In the genomic region with DNA sequence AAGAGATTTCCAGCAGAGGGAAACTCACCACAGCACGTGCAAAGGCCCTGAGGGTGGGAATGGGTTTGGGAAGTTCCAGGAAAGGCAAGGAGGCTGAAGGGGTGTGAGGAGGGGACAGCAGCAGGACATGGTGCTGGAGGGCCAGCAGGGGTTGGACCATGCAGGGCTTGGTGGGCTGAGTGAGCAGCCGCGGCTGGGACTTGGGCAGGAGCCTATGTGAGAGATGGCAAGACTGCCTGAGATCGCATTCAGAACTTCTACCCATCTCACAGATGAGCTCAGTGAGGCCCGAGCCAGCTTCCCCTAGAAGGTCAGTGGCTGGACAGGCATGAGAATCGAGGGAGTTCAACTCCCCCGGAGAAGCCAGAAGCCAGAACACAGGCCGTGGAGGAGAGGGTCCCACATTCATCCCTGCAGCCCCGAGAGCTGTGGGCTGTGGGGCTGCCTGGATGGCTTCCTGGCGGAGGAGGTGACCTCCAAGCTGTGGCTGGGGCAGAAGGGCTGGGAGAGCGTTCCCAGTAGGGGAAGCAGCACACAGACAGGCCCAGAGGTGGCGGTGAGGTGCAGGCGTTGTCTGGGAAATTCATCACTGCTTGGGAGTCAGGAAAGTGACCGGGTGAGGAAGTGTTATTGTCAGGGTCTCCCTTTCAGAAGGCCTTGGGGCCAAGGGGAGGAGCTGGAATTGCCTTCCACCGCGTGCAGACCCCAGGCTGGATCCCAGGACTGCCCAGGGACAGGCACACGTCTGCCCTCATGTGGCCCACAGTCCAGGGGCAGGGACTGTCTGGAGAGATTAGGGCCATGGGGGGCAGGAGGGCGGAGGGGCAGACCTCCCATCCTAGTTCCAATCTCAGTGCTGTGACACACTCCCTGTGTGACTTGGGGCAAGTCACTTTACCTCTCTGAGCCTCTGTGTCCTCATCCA, we compare ENCODE assay signal across 1 cellular context.
TF ChIP-seq lines count a peak whose summit lies in the region.

No MANE protein-coding gene starts in this region.

TF ChIP-seq in HepG2, 621 proteins besides CTCF, POLR2A, EP300 and RAD21 (continued from another document and continues in another):
- TF ChIP-seq ZNF646 (CRISPR knock-in tag; IDR thresholded peaks at IDR 0.05) = no peak
- no peak for TF ChIP-seq ZNF724P (CRISPR knock-in tag; IDR thresholded peaks at IDR 0.05; ENCODE audit: borderline replicate concordance)
- no peak for TF ChIP-seq ZNF260 (CRISPR knock-in tag; IDR thresholded peaks at IDR 0.05; ENCODE audit: borderline replicate concordance, low read depth)
- no peak for TF ChIP-seq JDP2 (CRISPR knock-in tag; IDR thresholded peaks at IDR 0.05; ENCODE audit: borderline replicate concordance)
- TF ChIP-seq FUBP1 (CRISPR knock-in tag; IDR thresholded peaks at IDR 0.05; ENCODE audit: borderline replicate concordance) = no peak
- TF ChIP-seq HOXA5 (CRISPR knock-in tag; IDR thresholded peaks at IDR 0.05) = no peak
- no peak for TF ChIP-seq POLR2G (IDR thresholded peaks at IDR 0.05; ENCODE audit: low read depth, low read length)
- no peak; the same call in 1 of the 2 replicates for TF ChIP-seq ZNF510 (CRISPR knock-in tag; IDR thresholded peaks at IDR 0.05; ENCODE audit: low read depth)
- TF ChIP-seq MXD3 (CRISPR knock-in tag; IDR thresholded peaks at IDR 0.05) = 0 out of 2 replicates have a peak, but pooled peaks have one; percentile 24
- no peak; the same call in 1 of the 2 replicates for TF ChIP-seq ZHX1 (CRISPR knock-in tag; IDR thresholded peaks at IDR 0.05; ENCODE audit: low read depth)
- TF ChIP-seq BRCA1 (CRISPR knock-in tag; IDR thresholded peaks at IDR 0.05) = no peak
- no peak for TF ChIP-seq NFIB (CRISPR knock-in tag; IDR thresholded peaks at IDR 0.05; ENCODE audit: borderline replicate concordance)
- no peak for TF ChIP-seq TFAP4 (IDR thresholded peaks at IDR 0.05; ENCODE audit: borderline replicate concordance, low read depth)
- TF ChIP-seq TOPORS (CRISPR knock-in tag; IDR thresholded peaks at IDR 0.05) = no peak
- no peak for TF ChIP-seq PCBP1 (IDR thresholded peaks at IDR 0.05; ENCODE audit: borderline replicate concordance, low read depth, low read length)
- no peak for TF ChIP-seq NONO (IDR thresholded peaks at IDR 0.05)
- TF ChIP-seq NONO (CRISPR knock-in tag; conservative IDR thresholded peaks at IDR 0.05) = no peak
- no peak for TF ChIP-seq RCOR2 (CRISPR knock-in tag; IDR thresholded peaks at IDR 0.05)
- TF ChIP-seq ZNF343 (CRISPR knock-in tag; IDR thresholded peaks at IDR 0.05) = peak; percentile 32; the same call in 1 of the 2 replicates
- TF ChIP-seq ZNF501 (CRISPR knock-in tag; IDR thresholded peaks at IDR 0.05) = peak; percentile 33; the same call in 1 of the 2 replicates
- no peak for TF ChIP-seq ATF7-NPFF (CRISPR knock-in tag; IDR thresholded peaks at IDR 0.05; ENCODE audit: low read depth)
- TF ChIP-seq ZBTB1 (CRISPR knock-in tag; IDR thresholded peaks at IDR 0.05; ENCODE audit: borderline replicate concordance) = no peak
- TF ChIP-seq ZNF207 (IDR thresholded peaks at IDR 0.05; ENCODE audit: borderline replicate concordance) = no peak
- TF ChIP-seq TFDP1 (CRISPR knock-in tag; IDR thresholded peaks at IDR 0.05; ENCODE audit: borderline replicate concordance) = no peak
- TF ChIP-seq ZBED4 (CRISPR knock-in tag; IDR thresholded peaks at IDR 0.05; ENCODE audit: borderline replicate concordance) = no peak
- TF ChIP-seq ETV5 (CRISPR knock-in tag; IDR thresholded peaks at IDR 0.05; ENCODE audit: borderline replicate concordance) = no peak
- TF ChIP-seq ZNF556 (CRISPR knock-in tag; IDR thresholded peaks at IDR 0.05; ENCODE audit: borderline replicate concordance) = 0 out of 2 replicates have a peak, but pooled peaks have one; percentile 69
- TF ChIP-seq, protein P1, sequence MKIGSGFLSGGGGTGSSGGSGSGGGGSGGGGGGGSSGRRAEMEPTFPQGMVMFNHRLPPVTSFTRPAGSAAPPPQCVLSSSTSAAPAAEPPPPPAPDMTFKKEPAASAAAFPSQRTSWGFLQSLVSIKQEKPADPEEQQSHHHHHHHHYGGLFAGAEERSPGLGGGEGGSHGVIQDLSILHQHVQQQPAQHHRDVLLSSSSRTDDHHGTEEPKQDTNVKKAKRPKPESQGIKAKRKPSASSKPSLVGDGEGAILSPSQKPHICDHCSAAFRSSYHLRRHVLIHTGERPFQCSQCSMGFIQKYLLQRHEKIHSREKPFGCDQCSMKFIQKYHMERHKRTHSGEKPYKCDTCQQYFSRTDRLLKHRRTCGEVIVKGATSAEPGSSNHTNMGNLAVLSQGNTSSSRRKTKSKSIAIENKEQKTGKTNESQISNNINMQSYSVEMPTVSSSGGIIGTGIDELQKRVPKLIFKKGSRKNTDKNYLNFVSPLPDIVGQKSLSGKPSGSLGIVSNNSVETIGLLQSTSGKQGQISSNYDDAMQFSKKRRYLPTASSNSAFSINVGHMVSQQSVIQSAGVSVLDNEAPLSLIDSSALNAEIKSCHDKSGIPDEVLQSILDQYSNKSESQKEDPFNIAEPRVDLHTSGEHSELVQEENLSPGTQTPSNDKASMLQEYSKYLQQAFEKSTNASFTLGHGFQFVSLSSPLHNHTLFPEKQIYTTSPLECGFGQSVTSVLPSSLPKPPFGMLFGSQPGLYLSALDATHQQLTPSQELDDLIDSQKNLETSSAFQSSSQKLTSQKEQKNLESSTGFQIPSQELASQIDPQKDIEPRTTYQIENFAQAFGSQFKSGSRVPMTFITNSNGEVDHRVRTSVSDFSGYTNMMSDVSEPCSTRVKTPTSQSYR (CRISPR knock-in tag; IDR thresholded peaks at IDR 0.05; ENCODE audit: borderline replicate concordance) = peak; percentile 59; the same call in 1 of the 2 replicates
- TF ChIP-seq RARG (CRISPR knock-in tag; IDR thresholded peaks at IDR 0.05; ENCODE audit: low read depth) = no peak
